In genomic region chr12:77609016-77609415, GRCh38 we compare ENCODE assay signal across 14 cellular contexts.
"Had no signal": no experiment of that assay in that cellular context is flagged by ENCODE, and none has a peak within 500 bp of the region (broad histone marks: within the 10 kb centered on the region; RNA-seq: fewer than 3 reads in every experiment).

No MANE protein-coding gene starts in this region.

- H3K27ac ChIP-seq: esophagus squamous epithelium, foreskin keratinocyte had no signal

- DNase-seq: activated CD4-positive, alpha-beta T cell treated with anti-CD3 and anti-CD28 coated beads, Interleukin-2, amount 10 ng/mL, durations not matched to agents 24 days and 14 days; activated CD4-positive, CD25-positive, alpha-beta regulatory T cell; activated CD8-positive, alpha-beta memory T cell treated with anti-CD3 and anti-CD28 coated beads, Interleukin-2, amount 50 U/mL, for 4 hours; activated CD8-positive, alpha-beta T cell treated with anti-CD3 and anti-CD28 coated beads, Interleukin-2, amount 10 ng/mL, durations not matched to agents 7 days and 5 days; activated naive CD8-positive, alpha-beta T cell treated with anti-CD3 and anti-CD28 coated beads for 36 hours; anterior cingulate cortex; cortex of kidney; effector CD8-positive, alpha-beta T cell; esophagus squamous epithelium; foreskin keratinocyte; glutamatergic neuron; immature natural killer cell; nucleus accumbens; stimulated activated CD4-positive, alpha-beta T cell treated with anti-CD3 and anti-CD28 coated beads, Interleukin-2, amount 100 ng/mL, for 48 hours had no signal

- H3K27me3 ChIP-seq: esophagus squamous epithelium had no signal

- H3K4me1 ChIP-seq: foreskin keratinocyte had no signal

- H3K9me3 ChIP-seq: esophagus squamous epithelium had no signal

- H3K4me3 ChIP-seq: esophagus squamous epithelium had no signal

- H3K36me3 ChIP-seq: esophagus squamous epithelium had no signal
